Comparison of ENCODE assay signal across 1 cellular context in genomic region chr2:215418064-215418963, GRCh38.
A peak's percentile ranks its signal among the peaks of the same experiment; 100 is the strongest.
TF ChIP-seq lines count a peak whose summit lies in the region.

No MANE protein-coding gene starts in this region.

TF ChIP-seq in HepG2, 621 proteins besides CTCF, POLR2A, EP300 and RAD21 (continued from another document):
- no peak for TF ChIP-seq ZUFSP (CRISPR knock-in tag; IDR thresholded peaks at IDR 0.05; ENCODE audit: borderline replicate concordance)
- TF ChIP-seq, protein P1, sequence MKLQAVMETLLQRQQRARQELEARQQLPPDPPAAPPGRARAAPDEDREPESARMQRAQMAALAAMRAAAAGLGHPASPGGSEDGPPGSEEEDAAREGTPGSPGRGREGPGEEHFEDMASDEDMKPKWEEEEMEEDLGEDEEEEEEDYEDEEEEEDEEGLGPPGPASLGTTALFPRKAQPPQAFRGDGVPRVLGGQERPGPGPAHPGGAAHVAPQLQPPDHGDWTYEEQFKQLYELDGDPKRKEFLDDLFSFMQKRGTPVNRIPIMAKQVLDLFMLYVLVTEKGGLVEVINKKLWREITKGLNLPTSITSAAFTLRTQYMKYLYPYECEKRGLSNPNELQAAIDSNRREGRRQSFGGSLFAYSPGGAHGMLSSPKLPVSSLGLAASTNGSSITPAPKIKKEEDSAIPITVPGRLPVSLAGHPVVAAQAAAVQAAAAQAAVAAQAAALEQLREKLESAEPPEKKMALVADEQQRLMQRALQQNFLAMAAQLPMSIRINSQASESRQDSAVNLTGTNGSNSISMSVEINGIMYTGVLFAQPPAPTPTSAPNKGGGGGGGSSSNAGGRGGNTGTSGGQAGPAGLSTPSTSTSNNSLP (IDR thresholded peaks at IDR 0.05; ENCODE audit: low read depth, low read length), result peak; percentile 64
- TF ChIP-seq ZNF343 (CRISPR knock-in tag; IDR thresholded peaks at IDR 0.05), result no peak
- TF ChIP-seq, protein P2, sequence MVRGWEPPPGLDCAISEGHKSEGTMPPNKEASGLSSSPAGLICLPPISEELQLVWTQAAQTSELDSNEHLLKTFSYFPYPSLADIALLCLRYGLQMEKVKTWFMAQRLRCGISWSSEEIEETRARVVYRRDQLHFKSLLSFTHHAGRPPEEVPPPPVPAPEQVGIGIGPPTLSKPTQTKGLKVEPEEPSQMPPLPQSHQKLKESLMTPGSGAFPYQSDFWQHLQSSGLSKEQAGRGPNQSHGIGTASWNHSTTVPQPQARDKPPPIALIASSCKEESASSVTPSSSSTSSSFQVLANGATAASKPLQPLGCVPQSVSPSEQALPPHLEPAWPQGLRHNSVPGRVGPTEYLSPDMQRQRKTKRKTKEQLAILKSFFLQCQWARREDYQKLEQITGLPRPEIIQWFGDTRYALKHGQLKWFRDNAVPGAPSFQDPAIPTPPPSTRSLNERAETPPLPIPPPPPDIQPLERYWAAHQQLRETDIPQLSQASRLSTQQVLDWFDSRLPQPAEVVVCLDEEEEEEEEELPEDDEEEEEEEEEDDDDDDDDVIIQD (CRISPR knock-in tag; IDR thresholded peaks at IDR 0.05; ENCODE audit: low read depth), result peak; percentile 53; the same call in 1 of the 2 replicates
- TF ChIP-seq, protein P3, sequence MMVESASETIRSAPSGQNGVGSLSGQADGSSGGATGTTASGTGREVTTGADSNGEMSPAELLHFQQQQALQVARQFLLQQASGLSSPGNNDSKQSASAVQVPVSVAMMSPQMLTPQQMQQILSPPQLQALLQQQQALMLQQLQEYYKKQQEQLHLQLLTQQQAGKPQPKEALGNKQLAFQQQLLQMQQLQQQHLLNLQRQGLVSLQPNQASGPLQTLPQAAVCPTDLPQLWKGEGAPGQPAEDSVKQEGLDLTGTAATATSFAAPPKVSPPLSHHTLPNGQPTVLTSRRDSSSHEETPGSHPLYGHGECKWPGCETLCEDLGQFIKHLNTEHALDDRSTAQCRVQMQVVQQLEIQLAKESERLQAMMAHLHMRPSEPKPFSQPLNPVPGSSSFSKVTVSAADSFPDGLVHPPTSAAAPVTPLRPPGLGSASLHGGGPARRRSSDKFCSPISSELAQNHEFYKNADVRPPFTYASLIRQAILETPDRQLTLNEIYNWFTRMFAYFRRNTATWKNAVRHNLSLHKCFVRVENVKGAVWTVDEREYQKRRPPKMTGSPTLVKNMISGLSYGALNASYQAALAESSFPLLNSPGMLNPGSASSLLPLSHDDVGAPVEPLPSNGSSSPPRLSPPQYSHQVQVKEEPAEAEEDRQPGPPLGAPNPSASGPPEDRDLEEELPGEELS (CRISPR knock-in tag; IDR thresholded peaks at IDR 0.05), result peak; percentile 81
- TF ChIP-seq NONO (IDR thresholded peaks at IDR 0.05), result no peak
- TF ChIP-seq NONO (CRISPR knock-in tag; conservative IDR thresholded peaks at IDR 0.05), result peak; percentile 43; the same call in 1 of the 2 replicates
- peak; percentile 85 for TF ChIP-seq CEBPG (CRISPR knock-in tag; IDR thresholded peaks at IDR 0.05)
